Comparison of ENCODE assay signal across 1 cellular context in the genomic region with DNA sequence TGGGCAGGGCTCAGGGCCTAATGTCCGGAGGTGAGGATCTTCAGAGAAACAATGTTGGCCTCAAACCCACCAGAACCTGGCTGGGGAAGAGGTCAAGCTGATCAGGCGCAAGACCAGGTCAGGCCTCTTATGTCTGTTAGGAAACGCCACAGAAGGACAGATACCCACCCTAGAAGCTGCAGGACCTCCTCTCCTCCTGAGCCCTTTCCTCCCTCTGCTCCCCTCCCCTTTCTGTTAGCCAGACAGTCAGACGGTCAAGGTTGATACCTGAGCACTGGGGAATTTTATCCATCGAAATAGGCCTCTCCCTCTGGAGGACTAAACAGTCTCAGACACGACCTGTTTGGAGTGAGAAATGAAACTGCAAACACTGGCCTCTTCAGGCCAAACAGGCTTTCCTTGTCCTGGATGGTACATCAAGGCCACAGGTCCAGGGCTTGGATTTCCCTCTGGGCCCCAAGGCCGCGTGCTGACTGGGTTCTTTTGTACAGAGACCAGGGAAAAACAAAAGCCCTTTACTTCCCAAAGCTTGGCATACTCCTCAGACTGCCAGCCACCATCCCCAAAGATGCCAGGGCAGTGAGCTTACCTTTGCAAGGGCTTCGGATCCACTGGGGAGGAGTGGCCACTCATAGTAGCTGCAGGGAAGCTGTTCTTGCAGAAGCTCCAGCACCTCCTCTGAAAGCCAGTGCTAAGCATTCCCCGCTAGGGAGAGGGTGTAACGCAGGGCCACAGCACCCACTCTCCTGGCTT.
TF ChIP-seq lines count a peak whose summit lies in the region.

No MANE protein-coding gene starts in this region.

TF ChIP-seq in HepG2, 621 proteins besides CTCF, POLR2A, EP300 and RAD21 (continued from another document and continues in another):
- TF ChIP-seq, protein P1, sequence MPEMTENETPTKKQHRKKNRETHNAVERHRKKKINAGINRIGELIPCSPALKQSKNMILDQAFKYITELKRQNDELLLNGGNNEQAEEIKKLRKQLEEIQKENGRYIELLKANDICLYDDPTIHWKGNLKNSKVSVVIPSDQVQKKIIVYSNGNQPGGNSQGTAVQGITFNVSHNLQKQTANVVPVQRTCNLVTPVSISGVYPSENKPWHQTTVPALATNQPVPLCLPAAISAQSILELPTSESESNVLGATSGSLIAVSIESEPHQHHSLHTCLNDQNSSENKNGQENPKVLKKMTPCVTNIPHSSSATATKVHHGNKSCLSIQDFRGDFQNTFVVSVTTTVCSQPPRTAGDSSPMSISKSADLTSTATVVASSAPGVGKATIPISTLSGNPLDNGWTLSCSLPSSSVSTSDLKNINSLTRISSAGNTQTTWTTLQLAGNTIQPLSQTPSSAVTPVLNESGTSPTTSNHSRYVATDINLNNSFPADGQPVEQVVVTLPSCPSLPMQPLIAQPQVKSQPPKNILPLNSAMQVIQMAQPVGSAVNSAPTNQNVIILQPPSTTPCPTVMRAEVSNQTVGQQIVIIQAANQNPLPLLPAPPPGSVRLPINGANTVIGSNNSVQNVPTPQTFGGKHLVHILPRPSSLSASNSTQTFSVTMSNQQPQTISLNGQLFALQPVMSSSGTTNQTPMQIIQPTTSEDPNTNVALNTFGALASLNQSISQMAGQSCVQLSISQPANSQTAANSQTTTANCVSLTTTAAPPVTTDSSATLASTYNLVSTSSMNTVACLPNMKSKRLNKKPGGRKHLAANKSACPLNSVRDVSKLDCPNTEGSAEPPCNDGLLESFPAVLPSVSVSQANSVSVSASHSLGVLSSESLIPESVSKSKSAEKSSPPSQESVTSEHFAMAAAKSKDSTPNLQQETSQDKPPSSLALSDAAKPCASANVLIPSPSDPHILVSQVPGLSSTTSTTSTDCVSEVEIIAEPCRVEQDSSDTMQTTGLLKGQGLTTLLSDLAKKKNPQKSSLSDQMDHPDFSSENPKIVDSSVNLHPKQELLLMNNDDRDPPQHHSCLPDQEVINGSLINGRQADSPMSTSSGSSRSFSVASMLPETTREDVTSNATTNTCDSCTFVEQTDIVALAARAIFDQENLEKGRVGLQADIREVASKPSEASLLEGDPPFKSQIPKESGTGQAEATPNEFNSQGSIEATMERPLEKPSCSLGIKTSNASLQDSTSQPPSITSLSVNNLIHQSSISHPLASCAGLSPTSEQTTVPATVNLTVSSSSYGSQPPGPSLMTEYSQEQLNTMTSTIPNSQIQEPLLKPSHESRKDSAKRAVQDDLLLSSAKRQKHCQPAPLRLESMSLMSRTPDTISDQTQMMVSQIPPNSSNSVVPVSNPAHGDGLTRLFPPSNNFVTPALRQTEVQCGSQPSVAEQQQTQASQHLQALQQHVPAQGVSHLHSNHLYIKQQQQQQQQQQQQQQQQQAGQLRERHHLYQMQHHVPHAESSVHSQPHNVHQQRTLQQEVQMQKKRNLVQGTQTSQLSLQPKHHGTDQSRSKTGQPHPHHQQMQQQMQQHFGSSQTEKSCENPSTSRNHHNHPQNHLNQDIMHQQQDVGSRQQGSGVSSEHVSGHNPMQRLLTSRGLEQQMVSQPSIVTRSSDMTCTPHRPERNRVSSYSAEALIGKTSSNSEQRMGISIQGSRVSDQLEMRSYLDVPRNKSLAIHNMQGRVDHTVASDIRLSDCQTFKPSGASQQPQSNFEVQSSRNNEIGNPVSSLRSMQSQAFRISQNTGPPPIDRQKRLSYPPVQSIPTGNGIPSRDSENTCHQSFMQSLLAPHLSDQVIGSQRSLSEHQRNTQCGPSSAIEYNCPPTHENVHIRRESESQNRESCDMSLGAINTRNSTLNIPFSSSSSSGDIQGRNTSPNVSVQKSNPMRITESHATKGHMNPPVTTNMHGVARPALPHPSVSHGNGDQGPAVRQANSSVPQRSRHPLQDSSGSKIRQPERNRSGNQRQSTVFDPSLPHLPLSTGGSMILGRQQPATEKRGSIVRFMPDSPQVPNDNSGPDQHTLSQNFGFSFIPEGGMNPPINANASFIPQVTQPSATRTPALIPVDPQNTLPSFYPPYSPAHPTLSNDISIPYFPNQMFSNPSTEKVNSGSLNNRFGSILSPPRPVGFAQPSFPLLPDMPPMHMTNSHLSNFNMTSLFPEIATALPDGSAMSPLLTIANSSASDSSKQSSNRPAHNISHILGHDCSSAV (CRISPR knock-in tag; IDR thresholded peaks at IDR 0.05; ENCODE audit: borderline replicate concordance): 0 out of 2 replicates have a peak, but pooled peaks have one; percentile 57
- TF ChIP-seq, protein P2, sequence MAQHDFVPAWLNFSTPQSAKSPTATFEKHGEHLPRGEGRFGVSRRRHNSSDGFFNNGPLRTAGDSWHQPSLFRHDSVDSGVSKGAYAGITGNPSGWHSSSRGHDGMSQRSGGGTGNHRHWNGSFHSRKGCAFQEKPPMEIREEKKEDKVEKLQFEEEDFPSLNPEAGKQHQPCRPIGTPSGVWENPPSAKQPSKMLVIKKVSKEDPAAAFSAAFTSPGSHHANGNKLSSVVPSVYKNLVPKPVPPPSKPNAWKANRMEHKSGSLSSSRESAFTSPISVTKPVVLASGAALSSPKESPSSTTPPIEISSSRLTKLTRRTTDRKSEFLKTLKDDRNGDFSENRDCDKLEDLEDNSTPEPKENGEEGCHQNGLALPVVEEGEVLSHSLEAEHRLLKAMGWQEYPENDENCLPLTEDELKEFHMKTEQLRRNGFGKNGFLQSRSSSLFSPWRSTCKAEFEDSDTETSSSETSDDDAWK (CRISPR knock-in tag; IDR thresholded peaks at IDR 0.05): no peak
- TF ChIP-seq ZNF674 (CRISPR knock-in tag; IDR thresholded peaks at IDR 0.05; ENCODE audit: low read depth) (no peak), KLF15 (CRISPR knock-in tag; IDR thresholded peaks at IDR 0.05; ENCODE audit: borderline replicate concordance) (no peak), GATAD2A (CRISPR knock-in tag; IDR thresholded peaks at IDR 0.05) (peak; percentile 95), SRSF4 (IDR thresholded peaks at IDR 0.05; ENCODE audit: low read depth, low read length, poor library complexity, severe bottlenecking) (no peak), ETV5 (CRISPR knock-in tag; IDR thresholded peaks at IDR 0.05; ENCODE audit: borderline replicate concordance) (peak; percentile 29; the same call in 1 of the 2 replicates), ZNF333 (CRISPR knock-in tag; IDR thresholded peaks at IDR 0.05; ENCODE audit: borderline replicate concordance) (no peak; the same call in 1 of the 2 replicates), ATAD3A (CRISPR knock-in tag; IDR thresholded peaks at IDR 0.05) (no peak), ZBTB3 (CRISPR knock-in tag; IDR thresholded peaks at IDR 0.05; ENCODE audit: borderline replicate concordance, low read depth) (no peak)
- TF ChIP-seq, protein P3, sequence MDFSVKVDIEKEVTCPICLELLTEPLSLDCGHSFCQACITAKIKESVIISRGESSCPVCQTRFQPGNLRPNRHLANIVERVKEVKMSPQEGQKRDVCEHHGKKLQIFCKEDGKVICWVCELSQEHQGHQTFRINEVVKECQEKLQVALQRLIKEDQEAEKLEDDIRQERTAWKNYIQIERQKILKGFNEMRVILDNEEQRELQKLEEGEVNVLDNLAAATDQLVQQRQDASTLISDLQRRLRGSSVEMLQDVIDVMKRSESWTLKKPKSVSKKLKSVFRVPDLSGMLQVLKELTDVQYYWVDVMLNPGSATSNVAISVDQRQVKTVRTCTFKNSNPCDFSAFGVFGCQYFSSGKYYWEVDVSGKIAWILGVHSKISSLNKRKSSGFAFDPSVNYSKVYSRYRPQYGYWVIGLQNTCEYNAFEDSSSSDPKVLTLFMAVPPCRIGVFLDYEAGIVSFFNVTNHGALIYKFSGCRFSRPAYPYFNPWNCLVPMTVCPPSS (IDR thresholded peaks at IDR 0.05): no peak
- TF ChIP-seq, protein P4, sequence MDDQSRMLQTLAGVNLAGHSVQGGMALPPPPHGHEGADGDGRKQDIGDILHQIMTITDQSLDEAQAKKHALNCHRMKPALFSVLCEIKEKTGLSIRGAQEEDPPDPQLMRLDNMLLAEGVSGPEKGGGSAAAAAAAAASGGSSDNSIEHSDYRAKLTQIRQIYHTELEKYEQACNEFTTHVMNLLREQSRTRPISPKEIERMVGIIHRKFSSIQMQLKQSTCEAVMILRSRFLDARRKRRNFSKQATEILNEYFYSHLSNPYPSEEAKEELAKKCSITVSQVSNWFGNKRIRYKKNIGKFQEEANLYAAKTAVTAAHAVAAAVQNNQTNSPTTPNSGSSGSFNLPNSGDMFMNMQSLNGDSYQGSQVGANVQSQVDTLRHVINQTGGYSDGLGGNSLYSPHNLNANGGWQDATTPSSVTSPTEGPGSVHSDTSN (CRISPR knock-in tag; IDR thresholded peaks at IDR 0.05; ENCODE audit: borderline replicate concordance): no peak
- TF ChIP-seq, protein P5, sequence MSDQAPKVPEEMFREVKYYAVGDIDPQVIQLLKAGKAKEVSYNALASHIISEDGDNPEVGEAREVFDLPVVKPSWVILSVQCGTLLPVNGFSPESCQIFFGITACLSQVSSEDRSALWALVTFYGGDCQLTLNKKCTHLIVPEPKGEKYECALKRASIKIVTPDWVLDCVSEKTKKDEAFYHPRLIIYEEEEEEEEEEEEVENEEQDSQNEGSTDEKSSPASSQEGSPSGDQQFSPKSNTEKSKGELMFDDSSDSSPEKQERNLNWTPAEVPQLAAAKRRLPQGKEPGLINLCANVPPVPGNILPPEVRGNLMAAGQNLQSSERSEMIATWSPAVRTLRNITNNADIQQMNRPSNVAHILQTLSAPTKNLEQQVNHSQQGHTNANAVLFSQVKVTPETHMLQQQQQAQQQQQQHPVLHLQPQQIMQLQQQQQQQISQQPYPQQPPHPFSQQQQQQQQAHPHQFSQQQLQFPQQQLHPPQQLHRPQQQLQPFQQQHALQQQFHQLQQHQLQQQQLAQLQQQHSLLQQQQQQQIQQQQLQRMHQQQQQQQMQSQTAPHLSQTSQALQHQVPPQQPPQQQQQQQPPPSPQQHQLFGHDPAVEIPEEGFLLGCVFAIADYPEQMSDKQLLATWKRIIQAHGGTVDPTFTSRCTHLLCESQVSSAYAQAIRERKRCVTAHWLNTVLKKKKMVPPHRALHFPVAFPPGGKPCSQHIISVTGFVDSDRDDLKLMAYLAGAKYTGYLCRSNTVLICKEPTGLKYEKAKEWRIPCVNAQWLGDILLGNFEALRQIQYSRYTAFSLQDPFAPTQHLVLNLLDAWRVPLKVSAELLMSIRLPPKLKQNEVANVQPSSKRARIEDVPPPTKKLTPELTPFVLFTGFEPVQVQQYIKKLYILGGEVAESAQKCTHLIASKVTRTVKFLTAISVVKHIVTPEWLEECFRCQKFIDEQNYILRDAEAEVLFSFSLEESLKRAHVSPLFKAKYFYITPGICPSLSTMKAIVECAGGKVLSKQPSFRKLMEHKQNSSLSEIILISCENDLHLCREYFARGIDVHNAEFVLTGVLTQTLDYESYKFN (CRISPR knock-in tag; conservative IDR thresholded peaks at IDR 0.05): peak; percentile 91
- TF ChIP-seq, protein P6, sequence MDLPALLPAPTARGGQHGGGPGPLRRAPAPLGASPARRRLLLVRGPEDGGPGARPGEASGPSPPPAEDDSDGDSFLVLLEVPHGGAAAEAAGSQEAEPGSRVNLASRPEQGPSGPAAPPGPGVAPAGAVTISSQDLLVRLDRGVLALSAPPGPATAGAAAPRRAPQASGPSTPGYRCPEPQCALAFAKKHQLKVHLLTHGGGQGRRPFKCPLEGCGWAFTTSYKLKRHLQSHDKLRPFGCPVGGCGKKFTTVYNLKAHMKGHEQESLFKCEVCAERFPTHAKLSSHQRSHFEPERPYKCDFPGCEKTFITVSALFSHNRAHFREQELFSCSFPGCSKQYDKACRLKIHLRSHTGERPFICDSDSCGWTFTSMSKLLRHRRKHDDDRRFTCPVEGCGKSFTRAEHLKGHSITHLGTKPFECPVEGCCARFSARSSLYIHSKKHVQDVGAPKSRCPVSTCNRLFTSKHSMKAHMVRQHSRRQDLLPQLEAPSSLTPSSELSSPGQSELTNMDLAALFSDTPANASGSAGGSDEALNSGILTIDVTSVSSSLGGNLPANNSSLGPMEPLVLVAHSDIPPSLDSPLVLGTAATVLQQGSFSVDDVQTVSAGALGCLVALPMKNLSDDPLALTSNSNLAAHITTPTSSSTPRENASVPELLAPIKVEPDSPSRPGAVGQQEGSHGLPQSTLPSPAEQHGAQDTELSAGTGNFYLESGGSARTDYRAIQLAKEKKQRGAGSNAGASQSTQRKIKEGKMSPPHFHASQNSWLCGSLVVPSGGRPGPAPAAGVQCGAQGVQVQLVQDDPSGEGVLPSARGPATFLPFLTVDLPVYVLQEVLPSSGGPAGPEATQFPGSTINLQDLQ (CRISPR knock-in tag; IDR thresholded peaks at IDR 0.05): no peak
- TF ChIP-seq, protein P7, sequence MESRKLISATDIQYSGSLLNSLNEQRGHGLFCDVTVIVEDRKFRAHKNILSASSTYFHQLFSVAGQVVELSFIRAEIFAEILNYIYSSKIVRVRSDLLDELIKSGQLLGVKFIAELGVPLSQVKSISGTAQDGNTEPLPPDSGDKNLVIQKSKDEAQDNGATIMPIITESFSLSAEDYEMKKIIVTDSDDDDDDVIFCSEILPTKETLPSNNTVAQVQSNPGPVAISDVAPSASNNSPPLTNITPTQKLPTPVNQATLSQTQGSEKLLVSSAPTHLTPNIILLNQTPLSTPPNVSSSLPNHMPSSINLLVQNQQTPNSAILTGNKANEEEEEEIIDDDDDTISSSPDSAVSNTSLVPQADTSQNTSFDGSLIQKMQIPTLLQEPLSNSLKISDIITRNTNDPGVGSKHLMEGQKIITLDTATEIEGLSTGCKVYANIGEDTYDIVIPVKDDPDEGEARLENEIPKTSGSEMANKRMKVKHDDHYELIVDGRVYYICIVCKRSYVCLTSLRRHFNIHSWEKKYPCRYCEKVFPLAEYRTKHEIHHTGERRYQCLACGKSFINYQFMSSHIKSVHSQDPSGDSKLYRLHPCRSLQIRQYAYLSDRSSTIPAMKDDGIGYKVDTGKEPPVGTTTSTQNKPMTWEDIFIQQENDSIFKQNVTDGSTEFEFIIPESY (CRISPR knock-in tag; IDR thresholded peaks at IDR 0.05): peak; percentile 35; the same call in 1 of the 2 replicates
- TF ChIP-seq, protein P8, sequence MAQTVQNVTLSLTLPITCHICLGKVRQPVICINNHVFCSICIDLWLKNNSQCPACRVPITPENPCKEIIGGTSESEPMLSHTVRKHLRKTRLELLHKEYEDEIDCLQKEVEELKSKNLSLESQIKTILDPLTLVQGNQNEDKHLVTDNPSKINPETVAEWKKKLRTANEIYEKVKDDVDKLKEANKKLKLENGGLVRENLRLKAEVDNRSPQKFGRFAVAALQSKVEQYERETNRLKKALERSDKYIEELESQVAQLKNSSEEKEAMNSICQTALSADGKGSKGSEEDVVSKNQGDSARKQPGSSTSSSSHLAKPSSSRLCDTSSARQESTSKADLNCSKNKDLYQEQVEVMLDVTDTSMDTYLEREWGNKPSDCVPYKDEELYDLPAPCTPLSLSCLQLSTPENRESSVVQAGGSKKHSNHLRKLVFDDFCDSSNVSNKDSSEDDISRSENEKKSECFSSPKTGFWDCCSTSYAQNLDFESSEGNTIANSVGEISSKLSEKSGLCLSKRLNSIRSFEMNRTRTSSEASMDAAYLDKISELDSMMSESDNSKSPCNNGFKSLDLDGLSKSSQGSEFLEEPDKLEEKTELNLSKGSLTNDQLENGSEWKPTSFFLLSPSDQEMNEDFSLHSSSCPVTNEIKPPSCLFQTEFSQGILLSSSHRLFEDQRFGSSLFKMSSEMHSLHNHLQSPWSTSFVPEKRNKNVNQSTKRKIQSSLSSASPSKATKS (CRISPR knock-in tag; IDR thresholded peaks at IDR 0.05): no peak
- TF ChIP-seq, protein P9, sequence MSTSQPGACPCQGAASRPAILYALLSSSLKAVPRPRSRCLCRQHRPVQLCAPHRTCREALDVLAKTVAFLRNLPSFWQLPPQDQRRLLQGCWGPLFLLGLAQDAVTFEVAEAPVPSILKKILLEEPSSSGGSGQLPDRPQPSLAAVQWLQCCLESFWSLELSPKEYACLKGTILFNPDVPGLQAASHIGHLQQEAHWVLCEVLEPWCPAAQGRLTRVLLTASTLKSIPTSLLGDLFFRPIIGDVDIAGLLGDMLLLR (CRISPR knock-in tag; IDR thresholded peaks at IDR 0.05): peak; percentile 83; the same call in 1 of the 2 replicates
- TF ChIP-seq, protein P10, sequence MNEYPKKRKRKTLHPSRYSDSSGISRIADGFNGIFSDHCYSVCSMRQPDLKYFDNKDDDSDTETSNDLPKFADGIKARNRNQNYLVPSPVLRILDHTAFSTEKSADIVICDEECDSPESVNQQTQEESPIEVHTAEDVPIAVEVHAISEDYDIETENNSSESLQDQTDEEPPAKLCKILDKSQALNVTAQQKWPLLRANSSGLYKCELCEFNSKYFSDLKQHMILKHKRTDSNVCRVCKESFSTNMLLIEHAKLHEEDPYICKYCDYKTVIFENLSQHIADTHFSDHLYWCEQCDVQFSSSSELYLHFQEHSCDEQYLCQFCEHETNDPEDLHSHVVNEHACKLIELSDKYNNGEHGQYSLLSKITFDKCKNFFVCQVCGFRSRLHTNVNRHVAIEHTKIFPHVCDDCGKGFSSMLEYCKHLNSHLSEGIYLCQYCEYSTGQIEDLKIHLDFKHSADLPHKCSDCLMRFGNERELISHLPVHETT (CRISPR knock-in tag; conservative IDR thresholded peaks at IDR 0.05): no peak
